Comparison of ENCODE assay signal across 2 cellular contexts in genomic region chr17:27949304-27949703, GRCh38.
TF ChIP-seq lines count a peak whose summit lies in the region.

No MANE protein-coding gene starts in this region.

TF ChIP-seq in GM23338, 12 proteins besides CTCF, POLR2A, EP300 and RAD21 (continued from another document):
- TF ChIP-seq REST (IDR thresholded peaks at IDR 0.05; ENCODE audit: unreplicated experiment) = no peak
- no peak for TF ChIP-seq ETS1 (IDR thresholded peaks at IDR 0.05)
- no peak for TF ChIP-seq STAT1 (IDR thresholded peaks at IDR 0.05; ENCODE audit: unreplicated experiment)
- no peak for TF ChIP-seq ZNF331 (CRISPR knock-in tag; IDR thresholded peaks at IDR 0.05; ENCODE audit: low read depth)
- TF ChIP-seq JUNB (IDR thresholded peaks at IDR 0.05; ENCODE audit: unreplicated experiment) = no peak
- no peak for TF ChIP-seq EZH2 (IDR thresholded peaks at IDR 0.05; ENCODE audit: low read depth, unreplicated experiment)

TF ChIP-seq in H1, 55 proteins besides CTCF, POLR2A, EP300 and RAD21 (continued from another document):
- no peak for TF ChIP-seq POU5F1 (IDR thresholded peaks at IDR 0.05; ENCODE audit: low read depth, low read length)
- no peak for TF ChIP-seq SIRT6 (IDR thresholded peaks at IDR 0.05; ENCODE audit: low read length)
- no peak for TF ChIP-seq EZH2 (IDR thresholded peaks at IDR 0.05; ENCODE audit: low read depth, low read length, severe bottlenecking)
- TF ChIP-seq CTBP2 (IDR thresholded peaks at IDR 0.05; ENCODE audit: borderline replicate concordance, insufficient read depth, insufficient read length, low read length) = no peak
